ENCODE assay signal across 8 cellular contexts in the genomic region with DNA sequence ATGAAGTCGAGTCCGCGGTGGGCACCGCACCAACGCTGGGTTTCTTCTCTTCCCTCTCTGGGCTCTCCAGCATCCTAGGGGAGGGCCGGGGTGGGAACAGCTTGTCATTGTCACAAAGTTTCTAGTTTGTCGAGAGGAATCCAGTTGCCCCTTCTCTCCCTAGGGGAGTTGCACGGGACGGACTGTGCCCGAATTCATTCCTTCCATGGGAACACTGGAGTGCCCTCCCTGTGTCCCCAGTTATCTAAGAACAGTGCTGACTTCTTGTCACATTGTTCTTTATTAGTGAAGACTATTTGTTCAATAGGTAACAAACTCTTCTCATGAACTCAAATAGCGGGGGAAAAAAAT. TPM values are rescaled to one million over a fixed set of nuclear protein-coding genes. Genes with fewer than 3 reads are reported as not detected.
DNase-seq lines count a peak whose midpoint lies in the region; ATAC-seq, FAIRE-seq and TF ChIP-seq lines count a peak whose summit lies in the region.

No MANE protein-coding gene starts in this region.

- 64% methylated on average over 6 of the region's 11 CpGs; no CpG with 5 or more reads in 1 of the 2 experiments for WGBS in H1 (ENCODE audit: extremely low coverage in 1 of 2, insufficient coverage in 1 of 2, insufficient read length in 1 of 2, insufficient replicate concordance in 2 of 2, low coverage in 1 of 2, low lambda C conversion rate in 2 of 2, missing lambda C conversion rate in 1 of 2), 2 experiments

- TF ChIP-seq POLR2A in H1 (IDR thresholded peaks at IDR 0.05; ENCODE audit: control extremely low read depth in 1 of 2, low read depth in 2 of 2, low read length in 2 of 2) = no peak

- POLR2A ChIA-PET in AG04450 (lab: Yijun Ruan, JAX) (no interaction called here), H1 (lab: Charles Lee; ENCODE audit: partially characterized antibody) (no interaction called here)
- POLR2A ChIA-PET in naive thymus-derived CD8-positive, alpha-beta T cell (lab: Charles Lee) = interaction anchor here (0.6 to 1.5 kb wide), 8 partner anchors 8 to 144 kb away, joined by 3 to 8 read pairs (median 4); a partner anchor contains a TSS

- peaks cover 0 to 1% (median 0%) of the 10 kb centered on the region in 9 donors for H3K9me3 Mint-ChIP-seq in naive thymus-derived CD8-positive, alpha-beta T cell

- ATAC-seq in naive thymus-derived CD8-positive, alpha-beta T cell = no peak

- H2AFZ ChIP-seq in MM.1S (ENCODE audit: low read length) (no peak overlapping the region), H1 (ENCODE audit: low read length) (no peak overlapping the region)

- DNase-seq in AG04450 (ENCODE audit: low read depth, low spot score) (no peak), MM.1S (no peak), H1 (ENCODE audit: low read depth in 1 of 2, low spot score in 2 of 2) (no peak), HuH-7.5 (ENCODE audit: low spot score) (no peak), cerebellum (ENCODE audit: low spot score) (no peak), NCI-H345 (lab: John Stamatoyannopoulos, UW) (no peak), DMS153 (lab: John Stamatoyannopoulos, UW) (no peak)
- no peak for DNase-seq in naive thymus-derived CD8-positive, alpha-beta T cell

- H2BK120ac ChIP-seq in H1 (replicated peaks; ENCODE audit: low read depth, low read length) = no peak overlapping the region

- H3K79me1 ChIP-seq in H1 (ENCODE audit: low read depth, low read length) = no peaks in the 10 kb centered on the region

- H3K4me2 ChIP-seq in MM.1S (ENCODE audit: low read depth, low read length) = peak overlapping the region; percentile 84
- H3K4me2 ChIP-seq in H1 (ENCODE audit: insufficient read depth in 1 of 2, low read depth in 2 of 2, low read length in 2 of 2) = peak overlapping the region; percentile 67 to 81

- CTCF ChIA-PET in AG04450 (lab: Charles Lee) = interaction anchor here (1.3 kb wide), 1 partner anchor 76 kb away, joined by 4 read pairs; no protein-coding TSS in a partner anchor
- CTCF ChIA-PET in H1 (lab: Charles Lee; ENCODE audit: partially characterized antibody) = interaction anchor here (0.6 to 3.6 kb wide), 9 partner anchors 14 to 139 kb away, joined by 3 to 18 read pairs (median 3); no protein-coding TSS in a partner anchor

- H3F3A ChIP-seq in MM.1S (ENCODE audit: insufficient read depth, low read length) = no peaks in the 10 kb centered on the region

- H3K4me3 ChIP-seq in AG04450 (ENCODE audit: low read depth, low read length) (peak overlapping the region; percentile 74), MM.1S (ENCODE audit: low read length) (peak overlapping the region; percentile 60; the same call in 1 of the 2 replicates), H1 (ENCODE audit: extremely low read depth in 1 of 4, insufficient read depth in 2 of 4, low read depth in 3 of 4, low read length in 4 of 4) (peak overlapping the region in 2 of 4 experiments; percentile 50 to 71; a peak in 4 of 8 replicates)

- H3K36me3 ChIP-seq in MM.1S (replicated peaks; ENCODE audit: insufficient read depth, low read length) (no peaks in the 10 kb centered on the region), H1 (ENCODE audit: control insufficient read depth in 2 of 4, insufficient read depth in 4 of 4, low read length in 3 of 4) (peaks cover 0 to 3% (median 0%) of the 10 kb centered on the region in 4 experiments; a peak in 3 of 8 replicates)

- H3K23ac ChIP-seq in H1 (ENCODE audit: insufficient read length) = no peak overlapping the region

- H4K20me1 ChIP-seq in MM.1S (ENCODE audit: insufficient read depth, low read length) (no peaks in the 10 kb centered on the region), H1 (replicated peaks in 1 of 2; ENCODE audit: control insufficient read depth in 1 of 2, insufficient read depth in 2 of 2, low read length in 2 of 2) (peaks cover 2 to 6% of the 10 kb centered on the region in 2 experiments)

- H3K9me3 ChIP-seq in AG04450 (ENCODE audit: control insufficient read depth, insufficient read depth, low read length) (no peaks in the 10 kb centered on the region; the same call in 1 of the 2 replicates), MM.1S (replicated peaks; ENCODE audit: insufficient read depth, low read length) (no peaks in the 10 kb centered on the region), H1 (ENCODE audit: insufficient read depth in 2 of 2, low read depth in 1 of 2, low read length in 1 of 2) (no peaks in the 10 kb centered on the region)

- H3K4me1 Mint-ChIP-seq in naive thymus-derived CD8-positive, alpha-beta T cell = peaks cover 31 to 65% (median 58%) of the 10 kb centered on the region in 4 donors

- TF ChIP-seq EP300 in H1 (IDR thresholded peaks at IDR 0.05; ENCODE audit: borderline replicate concordance in 1 of 2, low read depth in 2 of 2, low read length in 2 of 2) = no peak

- no peaks in the 10 kb centered on the region for H3K27me3 Mint-ChIP-seq in naive thymus-derived CD8-positive, alpha-beta T cell

- H4K91ac ChIP-seq in H1 (replicated peaks; ENCODE audit: insufficient read length, low read length) = no peak overlapping the region

- H3K9ac ChIP-seq in MM.1S (ENCODE audit: low read length) (no peak overlapping the region), H1 (replicated peaks in 1 of 4; ENCODE audit: extremely low read depth in 1 of 4, low read depth in 3 of 4, low read length in 3 of 4) (no peak overlapping the region)

- no peak overlapping the region for H4K8ac ChIP-seq in H1 (ENCODE audit: extremely low read depth, insufficient read depth, low read length)

- H3K4me1 ChIP-seq in MM.1S (ENCODE audit: low read length) (peaks cover 6% of the 10 kb centered on the region; the same call in 1 of the 2 replicates), H1 (replicated peaks in 1 of 4; ENCODE audit: control insufficient read depth in 3 of 4, insufficient read depth in 4 of 4, low read length in 3 of 4) (peaks cover 0 to 4% (median 2%) of the 10 kb centered on the region in 4 experiments; a peak in 4 of 7 replicates)

- H2BK12ac ChIP-seq in H1 (ENCODE audit: low read depth, low read length) = no peak overlapping the region

- H3K9me2 ChIP-seq in MM.1S (replicated peaks; ENCODE audit: insufficient read depth, low read length) = no peaks in the 10 kb centered on the region

- H3K27me3 ChIP-seq in AG04450 (ENCODE audit: control insufficient read depth, insufficient read depth, low read length) = no peaks in the 10 kb centered on the region
- no peaks in the 10 kb centered on the region for H3K27me3 ChIP-seq in MM.1S (replicated peaks; ENCODE audit: insufficient read depth, low read length)
- H3K27me3 ChIP-seq in H1 (replicated peaks in 1 of 4; ENCODE audit: control insufficient read depth in 3 of 4, extremely low read depth in 1 of 4, insufficient read depth in 3 of 4, low read length in 3 of 4) = peaks cover 0 to 13% (median 9%) of the 10 kb centered on the region in 4 experiments; a peak in 4 of 7 replicates

- H3K14ac ChIP-seq in H1 (ENCODE audit: insufficient read length) = no peak overlapping the region

- peaks cover 8 to 40% (median 8%) of the 10 kb centered on the region in 3 donors for H3K36me3 Mint-ChIP-seq in naive thymus-derived CD8-positive, alpha-beta T cell

- no peak overlapping the region for H4K5ac ChIP-seq in H1 (ENCODE audit: insufficient read length, low read depth, low read length)

- no peak for FAIRE-seq in H1 (lab: Jason Lieb, UNC)

- no peak overlapping the region for H2BK15ac ChIP-seq in H1 (ENCODE audit: low read length)

- no peak overlapping the region for H3K56ac ChIP-seq in H1 (replicated peaks; ENCODE audit: insufficient read length, low read depth, low read length)

- H3K18ac ChIP-seq in H1 (ENCODE audit: extremely low read depth, low read length) = no peak overlapping the region

- no peak for TF ChIP-seq CTCF in AG04450 (IDR thresholded peaks at IDR 0.05; ENCODE audit: low read depth, low read length)
- no peak for TF ChIP-seq CTCF in MM.1S (IDR thresholded peaks at IDR 0.05; ENCODE audit: low read length)
- TF ChIP-seq CTCF in H1 (IDR thresholded peaks at IDR 0.05; ENCODE audit: control extremely low read depth in 1 of 3, insufficient read depth in 1 of 3, low read depth in 1 of 3, low read length in 3 of 3) = no peak

- H3K27ac ChIP-seq in AG04450 (ENCODE audit: low read depth, low read length) (no peak overlapping the region), MM.1S (ENCODE audit: low read length) (no peak overlapping the region), H1 (ENCODE audit: low read depth, low read length) (no peak overlapping the region)

- no peak overlapping the region for H2BK20ac ChIP-seq in H1 (ENCODE audit: low read length)

- peak overlapping the region; percentile 23 to 94 (median 86) for H3K27ac Mint-ChIP-seq in naive thymus-derived CD8-positive, alpha-beta T cell

- H3K79me2 ChIP-seq in MM.1S (ENCODE audit: low read length) (no peaks in the 10 kb centered on the region; the same call in 1 of the 2 replicates), H1 (ENCODE audit: control insufficient read depth in 1 of 2, insufficient read depth in 2 of 2, low read length in 2 of 2) (no peaks in the 10 kb centered on the region)

- H2BK5ac ChIP-seq in H1 (ENCODE audit: low read depth, low read length) = no peak overlapping the region

- peaks cover 7% of the 10 kb centered on the region; the same call in 1 of the 2 replicates for H3K23me2 ChIP-seq in H1 (ENCODE audit: low read depth, low read length)

- peak overlapping the region; percentile 72 to 91 (median 82) for H3K4me3 Mint-ChIP-seq in naive thymus-derived CD8-positive, alpha-beta T cell

- TF ChIP-seq RAD21 in H1 (IDR thresholded peaks at IDR 0.05 in 1 of 2, conservative IDR thresholded peaks at IDR 0.05 in 1 of 2; ENCODE audit: low read depth in 2 of 2, low read length in 2 of 2) = no peak

- H2AK5ac ChIP-seq in H1 (ENCODE audit: low read depth, low read length) = no peak overlapping the region

- H3K4ac ChIP-seq in H1 (replicated peaks; ENCODE audit: insufficient read length, low read depth, low read length) = no peak overlapping the region

RNA-seq across cellular contexts. Expression of a gene that starts 1.2 kb away (rescaled TPM):
- polyA plus RNA-seq in AG04450 (2011; rRNA removed) (32.6 and 38.3 TPM in 2 replicates), H1 (2011; rRNA removed) (22.9 and 33.7 TPM in 2 replicates)
- polyA minus RNA-seq in AG04450 (2011; rRNA and poly(A)+ RNA removed) = 53.1 and 66.7 TPM in 2 replicates
- 33.6 and 35.3 TPM in 2 replicates for total RNA-seq in H1 (2021; fragmentation: NEBNext Ultra II Directional; extraction: Animal tissue kit (Norgen Biotek cat#: 25700))
- 25.1 TPM for polyA plus RNA-seq in H1 (2011; cell fraction: cytosol; rRNA removed)
- polyA plus RNA-seq in H1 (2011; cell fraction: nucleus; rRNA removed) = 34.8 TPM
- 16.3 to 22.6 TPM (median 21.6 TPM) in 4 replicates for polyA plus RNA-seq in H1 (2012, experiment 1 of 2)
- 13.3 TPM for polyA plus RNA-seq in H1 (2012, experiment 2 of 2)
- 14.7 TPM for polyA plus RNA-seq in H1 (2013, experiment 1 of 2)
- polyA plus RNA-seq in H1 (2013, experiment 2 of 2) = 14.9 TPM
- 48.3 and 51.7 TPM in 2 replicates for polyA minus RNA-seq in H1 (2011; rRNA and poly(A)+ RNA removed)
- 40.4 TPM for polyA minus RNA-seq in H1 (2011; cell fraction: cytosol; rRNA and poly(A)+ RNA removed)
- 30.4 TPM for polyA minus RNA-seq in H1 (2011; cell fraction: nucleus; rRNA and poly(A)+ RNA removed)
- total RNA-seq in naive thymus-derived CD8-positive, alpha-beta T cell = 100 to 1,000 TPM; 151 to 157 TPM
- 10 to 100 TPM; 27.4 to 50.3 (median 32.0) TPM for polyA plus RNA-seq in naive thymus-derived CD8-positive, alpha-beta T cell
- total RNA-seq in cerebellum = 63.5 TPM

RNA-seq across cellular contexts. Expression of a gene that starts 31.6 kb away (rescaled TPM):
- polyA plus RNA-seq in AG04450 (2011; rRNA removed) (153 and 197 TPM in 2 replicates), H1 (2011; rRNA removed) (59.2 and 89.0 TPM in 2 replicates)
- 83.5 and 92.2 TPM in 2 replicates for polyA minus RNA-seq in AG04450 (2011; rRNA and poly(A)+ RNA removed)
- total RNA-seq in H1 (2021; fragmentation: NEBNext Ultra II Directional; extraction: Animal tissue kit (Norgen Biotek cat#: 25700)) = 183 TPM in 2 replicates
- polyA plus RNA-seq in H1 (2011; cell fraction: cytosol; rRNA removed) = 69.0 TPM
- polyA plus RNA-seq in H1 (2011; cell fraction: nucleus; rRNA removed) = 66.9 TPM
- 130 to 155 TPM (median 146 TPM) in 4 replicates for polyA plus RNA-seq in H1 (2012, experiment 1 of 2)
- 218 TPM for polyA plus RNA-seq in H1 (2012, experiment 2 of 2)
- polyA plus RNA-seq in H1 (2013, experiment 1 of 2) = 116 TPM
- polyA plus RNA-seq in H1 (2013, experiment 2 of 2) = 122 TPM
- polyA minus RNA-seq in H1 (2011; rRNA and poly(A)+ RNA removed) = 20.0 and 39.8 TPM in 2 replicates
- 41.8 TPM for polyA minus RNA-seq in H1 (2011; cell fraction: cytosol; rRNA and poly(A)+ RNA removed)
- polyA minus RNA-seq in H1 (2011; cell fraction: nucleus; rRNA and poly(A)+ RNA removed) = 27.7 TPM
- total RNA-seq in naive thymus-derived CD8-positive, alpha-beta T cell = 100 to 1,000 TPM in 1 of 2 experiments, 10 to 100 TPM in 1; 99.1 to 101 TPM
- polyA plus RNA-seq in naive thymus-derived CD8-positive, alpha-beta T cell = 100 to 1,000 TPM; 341 to 512 (median 425) TPM
- total RNA-seq in cerebellum = 49.2 TPM

RNA-seq across cellular contexts. Expression of a gene that starts 50.3 kb away (rescaled TPM):
- polyA plus RNA-seq in AG04450 (2011; rRNA removed) (54.9 and 79.3 TPM in 2 replicates), H1 (2011; rRNA removed) (171 and 224 TPM in 2 replicates)
- 160 and 212 TPM in 2 replicates for polyA minus RNA-seq in AG04450 (2011; rRNA and poly(A)+ RNA removed)
- 186 and 195 TPM in 2 replicates for total RNA-seq in H1 (2021; fragmentation: NEBNext Ultra II Directional; extraction: Animal tissue kit (Norgen Biotek cat#: 25700))
- 133 TPM for polyA plus RNA-seq in H1 (2011; cell fraction: cytosol; rRNA removed)
- polyA plus RNA-seq in H1 (2011; cell fraction: nucleus; rRNA removed) = 270 TPM
- 144 to 168 TPM (median 154 TPM) in 4 replicates for polyA plus RNA-seq in H1 (2012, experiment 1 of 2)
- 26.5 TPM for polyA plus RNA-seq in H1 (2012, experiment 2 of 2)
- 104 TPM for polyA plus RNA-seq in H1 (2013, experiment 1 of 2)
- 99.0 TPM for polyA plus RNA-seq in H1 (2013, experiment 2 of 2)
- polyA minus RNA-seq in H1 (2011; rRNA and poly(A)+ RNA removed) = 417 and 489 TPM in 2 replicates
- polyA minus RNA-seq in H1 (2011; cell fraction: cytosol; rRNA and poly(A)+ RNA removed) = 122 TPM
- polyA minus RNA-seq in H1 (2011; cell fraction: nucleus; rRNA and poly(A)+ RNA removed) = 124 TPM
- 10 to 100 TPM; 79.5 to 87.3 TPM for total RNA-seq in naive thymus-derived CD8-positive, alpha-beta T cell
- polyA plus RNA-seq in naive thymus-derived CD8-positive, alpha-beta T cell = 10 to 100 TPM; 61.3 to 89.8 (median 80.7) TPM
- total RNA-seq in cerebellum = 67.2 TPM
